In the genomic region with DNA sequence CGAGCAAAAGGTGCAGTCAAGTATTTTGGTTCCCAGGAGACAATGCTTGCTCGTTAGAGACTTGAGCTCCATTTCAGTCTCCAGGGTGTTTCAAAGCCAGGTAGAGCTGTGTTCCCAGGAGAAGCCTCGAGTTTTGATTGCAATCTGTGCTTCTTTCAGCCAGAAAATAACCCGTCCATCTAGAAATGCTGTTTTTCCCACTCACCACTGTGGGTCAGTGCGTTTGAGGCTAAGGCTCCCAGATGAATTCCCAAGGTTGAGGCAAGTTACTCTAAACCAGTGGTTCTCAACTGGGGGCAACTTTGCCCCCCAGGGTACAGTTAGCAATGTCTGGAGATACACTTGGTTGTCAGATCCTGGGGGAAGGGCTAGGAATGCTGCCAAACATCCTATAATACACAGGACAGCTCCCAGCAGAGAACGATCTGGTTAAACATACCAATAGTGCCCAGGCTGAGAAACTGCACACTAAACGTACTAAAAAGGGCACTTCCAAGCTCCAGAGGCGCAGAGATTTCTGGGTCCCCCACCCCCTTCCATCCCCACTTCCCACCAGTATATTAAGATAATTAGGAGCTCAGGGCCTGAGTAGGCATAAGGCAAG, we compare ENCODE assay signal across 31 cellular contexts. TPM values are rescaled to one million over a fixed set of nuclear protein-coding genes. Genes with fewer than 3 reads are reported as not detected.
DNase-seq lines count a peak whose midpoint lies in the region; ATAC-seq and TF ChIP-seq lines count a peak whose summit lies in the region.
"Had no signal": no experiment of that assay in that cellular context is flagged by ENCODE, and none has a peak within 500 bp of the region (broad histone marks: within the 10 kb centered on the region; RNA-seq: fewer than 3 reads in every experiment).

No MANE protein-coding gene starts in this region.

- no peaks in the 10 kb centered on the region for H3K23me2 ChIP-seq in H9 (ENCODE audit: insufficient read length, low read depth, low read length, poor library complexity, severe bottlenecking)

- H3K9me3 Mint-ChIP-seq in H9 = peaks cover 0 to 3% of the 10 kb centered on the region in 2 experiments; a peak in 3 of 5 replicates
- H3K9me3 Mint-ChIP-seq: activated naive CD8-positive, alpha-beta T cell treated with anti-CD3 and anti-CD28 coated beads, Interleukin-2, amount 10 ng/mL, durations not matched to agents 7 days and 5 days; central memory CD8-positive, alpha-beta T cell; dendritic cell treated with granulocyte-macrophage colony-stimulating factor and Interleukin-4, amounts not matched to agents 40 ng/mL and 50 ng/mL, for 4 days had no signal

- H2BK5ac ChIP-seq in H9 (ENCODE audit: insufficient read length, low read length) (no peak overlapping the region), mesendoderm (ENCODE audit: low read length) (no peak overlapping the region)

- H3K4ac ChIP-seq in H9 (ENCODE audit: low read depth, low read length) = no peak overlapping the region
- no peak overlapping the region for H3K4ac ChIP-seq in mesendoderm (ENCODE audit: low read depth, low read length)

- H2BK20ac ChIP-seq in H9 (ENCODE audit: low read depth, low read length, poor library complexity, severe bottlenecking) = no peak overlapping the region

- H3K79me1 ChIP-seq in H9 (ENCODE audit: insufficient read depth, low read depth, low read length, poor library complexity, severe bottlenecking) (no peaks in the 10 kb centered on the region), mesendoderm (ENCODE audit: low read length) (no peaks in the 10 kb centered on the region)

- TF ChIP-seq CTCF in H9 (conservative IDR thresholded peaks at IDR 0.05) = no peak
- TF ChIP-seq CTCF in left ventricle myocardium inferior (IDR thresholded peaks at IDR 0.05; ENCODE audit: borderline replicate concordance) = no peak

- H3K23ac ChIP-seq in H9 (ENCODE audit: insufficient read length, low read depth, low read length) (no peak overlapping the region), mesendoderm (ENCODE audit: low read length) (no peak overlapping the region)

- H2AFZ ChIP-seq in H9 (ENCODE audit: low read length) = no peak overlapping the region

- no peak overlapping the region for H4K91ac ChIP-seq in H9 (ENCODE audit: insufficient read length, low read depth, low read length)

- H3K18ac ChIP-seq in H9 (ENCODE audit: insufficient read length, low read depth, low read length) = no peak overlapping the region
- H3K18ac ChIP-seq in mesendoderm (ENCODE audit: low read length) = no peak overlapping the region

- peaks cover 0 to 6% (median 5%) of the 10 kb centered on the region in 3 experiments; a peak in 4 of 7 replicates for H3K36me3 Mint-ChIP-seq in H9 (ENCODE audit: insufficient read depth in 1 of 3, low read depth in 3 of 3)
- no peaks in the 10 kb centered on the region for H3K36me3 Mint-ChIP-seq in T-helper 17 cell (ENCODE audit: low read depth)
- H3K36me3 Mint-ChIP-seq: activated naive CD8-positive, alpha-beta T cell treated with anti-CD3 and anti-CD28 coated beads, Interleukin-2, amount 10 ng/mL, durations not matched to agents 7 days and 5 days had no signal

- H3K27me3 ChIP-seq in BLaER1 = no peaks in the 10 kb centered on the region
- H3K27me3 ChIP-seq in H9 (ENCODE audit: insufficient read depth, low read length) = no peaks in the 10 kb centered on the region; the same call in 1 of the 2 replicates
- no peaks in the 10 kb centered on the region for H3K27me3 ChIP-seq in mesendoderm (ENCODE audit: insufficient read depth, low read length, poor library complexity)
- peaks cover 58% of the 10 kb centered on the region for H3K27me3 ChIP-seq in left ventricle myocardium inferior (ENCODE audit: low read depth)
- H3K27me3 ChIP-seq: ascending aorta had no signal

- H3K4me2 ChIP-seq in BLaER1 (peak overlapping the region; percentile 96), H9 (ENCODE audit: insufficient read depth, insufficient read length, low read length) (no peak overlapping the region), mesendoderm (ENCODE audit: low read length) (no peak overlapping the region)

- H4K8ac ChIP-seq in H9 (replicated peaks; ENCODE audit: insufficient read length, low read depth, low read length) (no peak overlapping the region), mesendoderm (ENCODE audit: low read depth, low read length) (no peak overlapping the region)

- no CpG with 5 or more reads among the region's 8 CpGs for WGBS in H9 (ENCODE audit: extremely low coverage, insufficient read length, low lambda C conversion rate)
- no CpG with 5 or more reads among the region's 8 CpGs for WGBS in mesendoderm (ENCODE audit: extremely low coverage, insufficient coverage, low lambda C conversion rate)

- H2BK120ac ChIP-seq in H9 (ENCODE audit: low read depth, low read length, poor library complexity, severe bottlenecking) (no peak overlapping the region), mesendoderm (ENCODE audit: low read depth, low read length) (no peak overlapping the region)

- peak overlapping the region in 2 of 3 experiments; percentile 28 to 50; a peak in 1 of 7 replicates for H3K27ac Mint-ChIP-seq in H9
- no peak overlapping the region for H3K27ac Mint-ChIP-seq in T-helper 17 cell
- H3K27ac Mint-ChIP-seq: activated CD8-positive, alpha-beta T cell treated with anti-CD3 and anti-CD28 coated beads, Interleukin-2, amount 10 ng/mL, durations not matched to agents 7 days and 5 days; activated naive CD8-positive, alpha-beta T cell treated with anti-CD3 and anti-CD28 coated beads, Interleukin-2, amount 10 ng/mL, durations not matched to agents 7 days and 5 days; dendritic cell treated with granulocyte-macrophage colony-stimulating factor and Interleukin-4, amounts not matched to agents 40 ng/mL and 50 ng/mL, for 4 days had no signal

- no peak for ATAC-seq in T-helper 17 cell
- ATAC-seq: activated CD4-positive, CD25-positive, alpha-beta regulatory T cell treated with anti-CD3 and anti-CD28 coated beads, Interleukin-2, amount 50 U/mL, for 24 hours; activated CD8-positive, alpha-beta T cell treated with anti-CD3 and anti-CD28 coated beads, Interleukin-2, amount 10 ng/mL, durations not matched to agents 7 days and 5 days; HCT116; left lung; right cardiac atrium had no signal

- H4K5ac ChIP-seq in H9 (ENCODE audit: insufficient read length, low read depth, low read length) (no peak overlapping the region), mesendoderm (ENCODE audit: low read length) (no peak overlapping the region)

- H2AK5ac ChIP-seq in H9 (ENCODE audit: insufficient read length, low read length) (no peak overlapping the region), mesendoderm (ENCODE audit: low read length) (no peak overlapping the region)

- no peak overlapping the region for H2BK12ac ChIP-seq in H9 (ENCODE audit: insufficient read length, low read depth, low read length)

- no peak overlapping the region for H3K14ac ChIP-seq in H9 (ENCODE audit: insufficient read depth, low read length)

- H2BK15ac ChIP-seq in H9 (ENCODE audit: low read depth, low read length) (no peak overlapping the region), mesendoderm (replicated peaks; ENCODE audit: low read depth) (no peak overlapping the region)

- H3K4me1 Mint-ChIP-seq in H9 (peaks cover 35 to 36% of the 10 kb centered on the region in 2 experiments), T-helper 17 cell (no peaks in the 10 kb centered on the region)

- DNase-seq in H9 = no peak
- no peak for DNase-seq in SK-N-MC (ENCODE audit: low read depth, low spot score)
- DNase-seq in mesendoderm = peak; percentile 19
- DNase-seq in T-helper 17 cell = no peak
- DNase-seq in activated CD4-positive, alpha-beta T cell treated with anti-CD3 and anti-CD28 coated beads for 48 hours = no peak
- DNase-seq in activated T-cell treated with anti-CD3 and anti-CD28 coated beads for 4 hours = no peak
- DNase-seq in left ventricle myocardium inferior = no peak
- DNase-seq: ACHN; activated CD8-positive, alpha-beta T cell treated with anti-CD3 and anti-CD28 coated beads, Interleukin-2, amount 10 ng/mL, durations not matched to agents 7 days and 5 days; activated effector memory CD4-positive, alpha-beta T cell treated with anti-CD3 and anti-CD28 coated beads, Interleukin-2, amount 50 U/mL, for 16 hours; activated naive CD8-positive, alpha-beta T cell treated with anti-CD3 and anti-CD28 coated beads, Interleukin-2, amount 10 ng/mL, durations not matched to agents 7 days and 5 days; DMS53; GDM1; hypothalamus; left lung; NCI-H524; right cardiac atrium; spleen; T-helper 1 cell had no signal

- no peak overlapping the region for H3K56ac ChIP-seq in H9 (ENCODE audit: insufficient read length, low read depth, low read length)
- no peak overlapping the region for H3K56ac ChIP-seq in mesendoderm (ENCODE audit: low read length)

- H3K27ac ChIP-seq in BLaER1 (no peak overlapping the region), H9 (ENCODE audit: insufficient read length, low read depth, low read length) (no peak overlapping the region), SK-N-MC (0 out of 2 replicates have a peak overlapping the region, but pooled peaks have one; percentile 5), mesendoderm (ENCODE audit: low read depth, low read length) (no peak overlapping the region), left ventricle myocardium inferior (replicated peaks) (no peak overlapping the region)
- H3K27ac ChIP-seq: ascending aorta, esophagus muscularis mucosa, left lung, SJSA1, spleen, tibial nerve had no signal

- no peak overlapping the region for H3K9ac ChIP-seq in BLaER1
- H3K9ac ChIP-seq in H9 (ENCODE audit: extremely low read depth, insufficient read length, low read length) = no peak overlapping the region
- no peak overlapping the region for H3K9ac ChIP-seq in SK-N-MC (ENCODE audit: insufficient read length)
- no peak overlapping the region for H3K9ac ChIP-seq in mesendoderm (ENCODE audit: low read length)

- H3K4me3 ChIP-seq in BLaER1 = no peak overlapping the region
- peak overlapping the region; percentile 18; the same call in 1 of the 2 replicates for H3K4me3 ChIP-seq in SK-N-MC
- no peak overlapping the region for H3K4me3 ChIP-seq in mesendoderm (ENCODE audit: low read length)
- H3K4me3 ChIP-seq in left ventricle myocardium inferior = no peak overlapping the region
- H3K4me3 ChIP-seq: ascending aorta, esophagus muscularis mucosa, left lung, SJSA1, spleen, tibial nerve had no signal

- intact Hi-C loops in left ventricle myocardium inferior (cut with micrococcal nuclease) = no loop called here

- no peak overlapping the region for H3T11ph ChIP-seq in H9 (ENCODE audit: low read length)

- H3K79me2 ChIP-seq in H9 (ENCODE audit: insufficient read depth, low read length) (no peaks in the 10 kb centered on the region), mesendoderm (ENCODE audit: control insufficient read depth, insufficient read depth, low read length) (no peaks in the 10 kb centered on the region)

- H4K20me1 ChIP-seq in BLaER1 (no peaks in the 10 kb centered on the region), H9 (ENCODE audit: control insufficient read depth, insufficient read depth, insufficient read length) (no peaks in the 10 kb centered on the region)

- H3K27me3 Mint-ChIP-seq in H9 (ENCODE audit: low read depth) (no peaks in the 10 kb centered on the region; the same call in 1 of the 2 replicates), T-helper 17 cell (peaks cover 53% of the 10 kb centered on the region)

- H3K4me1 ChIP-seq in BLaER1 (peaks cover 54% of the 10 kb centered on the region), H9 (ENCODE audit: insufficient read depth, low read length) (peaks cover 3% of the 10 kb centered on the region; the same call in 1 of the 2 replicates), mesendoderm (ENCODE audit: control insufficient read depth, low read depth, low read length) (no peaks in the 10 kb centered on the region), left ventricle myocardium inferior (peaks cover 19% of the 10 kb centered on the region)
- H3K4me1 ChIP-seq: ascending aorta, esophagus muscularis mucosa, left lung had no signal

- H3K36me3 ChIP-seq in BLaER1 (no peaks in the 10 kb centered on the region), SK-N-MC (ENCODE audit: insufficient read depth, low read length) (no peaks in the 10 kb centered on the region), mesendoderm (ENCODE audit: control insufficient read depth, insufficient read depth, low read length) (no peaks in the 10 kb centered on the region), left ventricle myocardium inferior (no peaks in the 10 kb centered on the region)
- H3K36me3 ChIP-seq: ascending aorta, esophagus muscularis mucosa, left lung, SJSA1, spleen, tibial nerve had no signal

- H3K9me3 ChIP-seq in BLaER1 = no peaks in the 10 kb centered on the region
- no peaks in the 10 kb centered on the region for H3K9me3 ChIP-seq in H9 (ENCODE audit: control insufficient read depth, low read depth, low read length)
- no peaks in the 10 kb centered on the region for H3K9me3 ChIP-seq in SK-N-MC (ENCODE audit: low read depth, low read length)
- no peaks in the 10 kb centered on the region for H3K9me3 ChIP-seq in T-helper 17 cell (ENCODE audit: control insufficient read depth, low read length, poor library complexity, severe bottlenecking)
- H3K9me3 ChIP-seq in left ventricle myocardium inferior (replicated peaks) = no peaks in the 10 kb centered on the region
- H3K9me3 ChIP-seq: ascending aorta, esophagus muscularis mucosa, left lung, SJSA1 had no signal

- H3K4me3 Mint-ChIP-seq in H9 = no peak overlapping the region
- H3K4me3 Mint-ChIP-seq in T-helper 17 cell = no peak overlapping the region
- H3K4me3 Mint-ChIP-seq: activated CD8-positive, alpha-beta T cell treated with anti-CD3 and anti-CD28 coated beads, Interleukin-2, amount 10 ng/mL, durations not matched to agents 7 days and 5 days; activated naive CD8-positive, alpha-beta T cell treated with anti-CD3 and anti-CD28 coated beads, Interleukin-2, amount 10 ng/mL, durations not matched to agents 7 days and 5 days; central memory CD8-positive, alpha-beta T cell; dendritic cell treated with granulocyte-macrophage colony-stimulating factor and Interleukin-4, amounts not matched to agents 40 ng/mL and 50 ng/mL, for 4 days had no signal

RNA-seq across cellular contexts. Expression of a gene that starts 13.8 kb away (rescaled TPM):
- total RNA-seq in H9 (2021) (17.7 and 19.6 TPM in 2 replicates), T-helper 17 cell (not detected), left ventricle myocardium inferior (19.9 TPM)
- 6.6 TPM for polyA plus RNA-seq in mesendoderm (2013, experiment 1 of 2)
- polyA plus RNA-seq in mesendoderm (2013, experiment 2 of 2) = 6.4 TPM
- total RNA-seq: activated CD8-positive, alpha-beta T cell treated with anti-CD3 and anti-CD28 coated beads, Interleukin-2, amount 10 ng/mL, durations not matched to agents 7 days and 5 days; activated naive CD8-positive, alpha-beta T cell treated with anti-CD3 and anti-CD28 coated beads, Interleukin-2, amount 10 ng/mL, durations not matched to agents 7 days and 5 days; ascending aorta; myocyte; osteoblast; SJSA1 had no signal
- polyA plus RNA-seq: BJ had no signal

Comparison
In these comparisons a context has a peak if more than half of its experiments do, and no peak if none do; other contexts are left out.
1. RNA of a gene that starts 13.8 kb away (total RNA-seq): 19.9 TPM in left ventricle myocardium inferior (single experiment) and 17.7 to 19.6 TPM in H9; not detected in T-helper 17 cell; every median in the first group is over 10 times any median in the second.